14 cellular contexts compared by ENCODE assay signal in the genomic region with DNA sequence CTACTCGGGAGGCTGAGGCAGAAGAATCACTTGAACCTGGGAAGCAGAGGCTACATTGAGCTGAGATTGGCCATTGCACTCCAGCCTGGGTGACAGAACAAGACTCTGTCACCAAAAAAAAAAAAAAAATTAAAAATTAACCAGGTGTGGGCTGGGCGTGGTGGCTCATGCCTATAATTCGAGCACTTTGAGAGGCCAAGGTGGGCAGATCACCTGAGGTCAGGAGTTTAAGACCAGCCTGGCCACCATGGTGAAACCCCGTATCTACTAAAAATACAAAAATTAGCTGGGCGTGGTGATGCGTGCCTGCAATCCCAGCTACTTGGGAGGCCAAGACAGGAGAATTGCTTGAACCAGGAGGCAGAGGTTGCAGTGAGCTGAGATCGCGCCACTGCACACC. TPM values are rescaled to one million over a fixed set of nuclear protein-coding genes. Genes with fewer than 3 reads are reported as not detected.
"Had no signal": no experiment of that assay in that cellular context is flagged by ENCODE, and none has a peak within 500 bp of the region (broad histone marks: within the 10 kb centered on the region; RNA-seq: fewer than 3 reads in every experiment).

No MANE protein-coding gene starts in this region.

RNA-seq across cellular contexts. Expression of a gene that starts 14.6 kb away (rescaled TPM):
- total RNA-seq: activated B cell treated with CpG ODN at 0.5 μM for 24 hours; activated CD4-positive, alpha-beta memory T cell treated with anti-CD3 and anti-CD28 coated beads for 36 hours; activated naive CD4-positive, alpha-beta T cell treated with anti-CD3 and anti-CD28 coated beads for 36 hours; activated naive CD4-positive, alpha-beta T cell treated with anti-CD3 and anti-CD28 coated beads, Interleukin-2, amount 50 U/mL, for 72 hours; activated T-cell treated with anti-CD3 and anti-CD28 coated beads, Interleukin-2, amount 50 U/mL, for 4 hours; astrocyte; M059J; Peyer's patch had no signal

RNA-seq across cellular contexts. Expression of a gene that starts 21.6 kb away (rescaled TPM):
- total RNA-seq: activated B cell treated with CpG ODN at 0.5 μM for 24 hours; activated CD4-positive, alpha-beta memory T cell treated with anti-CD3 and anti-CD28 coated beads for 36 hours; activated naive CD4-positive, alpha-beta T cell treated with anti-CD3 and anti-CD28 coated beads for 36 hours; activated naive CD4-positive, alpha-beta T cell treated with anti-CD3 and anti-CD28 coated beads, Interleukin-2, amount 50 U/mL, for 72 hours; activated T-cell treated with anti-CD3 and anti-CD28 coated beads, Interleukin-2, amount 50 U/mL, for 4 hours; activated T-helper 1 cell treated with anti-CD3 and anti-CD28 coated beads, Interleukin-12 subunit alpha, Interleukin-12 subunit beta, Interleukin-2, Interleukin-4 antibody, amounts not matched to agents 30 ng/mL and 10 ng/mL and 1 ng/mL, durations not matched to agents 14 hours and 24 hours and 36 hours; adrenal gland; astrocyte; bronchial epithelial cell; K562; M059J; PC-3; Peyer's patch; Right ventricle myocardium superior had no signal
- polyA plus RNA-seq: K562 had no signal
